18 cellular contexts compared by ENCODE assay signal in the genomic region with DNA sequence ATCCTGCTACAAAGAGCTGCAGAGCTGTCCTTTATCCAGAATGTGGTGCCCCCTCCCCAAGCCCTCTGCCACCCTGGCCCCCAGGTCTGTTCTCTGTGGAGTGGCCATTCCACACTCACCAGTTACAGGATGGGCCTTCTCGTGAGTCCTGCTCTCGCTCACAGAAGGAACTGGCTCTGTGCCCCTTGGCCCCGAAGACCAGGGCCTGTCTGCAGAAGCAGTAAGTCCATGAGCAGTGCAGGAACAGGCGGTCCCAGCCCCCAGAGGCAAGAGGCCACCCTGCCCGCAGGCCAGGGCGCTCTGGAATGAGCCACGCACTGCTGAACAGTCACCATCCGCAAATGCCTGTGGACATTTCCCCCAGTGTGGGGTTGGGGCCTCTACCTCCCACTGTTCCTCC.
"Had no signal": no experiment of that assay in that cellular context is flagged by ENCODE, and none has a peak within 500 bp of the region (broad histone marks: within the 10 kb centered on the region; RNA-seq: fewer than 3 reads in every experiment).

No MANE protein-coding gene starts in this region.

- H3K36me3 ChIP-seq: esophagus muscularis mucosa, gastrocnemius medialis, heart right ventricle, left ventricle myocardium inferior, neutrophil had no signal

- H3K4me3 ChIP-seq: esophagus muscularis mucosa, gastrocnemius medialis, heart right ventricle, left ventricle myocardium inferior, lung had no signal

- DNase-seq: cerebellar nuclear complex; effector memory CD8-positive, alpha-beta T cell; gastrocnemius medialis; heart right ventricle; immature natural killer cell; left cardiac atrium; left ventricle myocardium inferior; mesenchymal stem cell; naive thymus-derived CD4-positive, alpha-beta T cell; nephron progenitor cell; right cardiac atrium; small intestine; stimulated activated CD4-positive, alpha-beta T cell treated with anti-CD3 and anti-CD28 coated beads, Interleukin-12 subunit alpha, Interleukin-12 subunit beta, amount 100 ng/mL, for 4 hours; stimulated activated naive CD4-positive, alpha-beta T cell treated with Interleukin-2 at 50 U/mL for 16 hours had no signal

- ATAC-seq: effector memory CD8-positive, alpha-beta T cell; gastrocnemius medialis; heart right ventricle; left cardiac atrium had no signal

- H3K4me1 ChIP-seq: esophagus muscularis mucosa, gastrocnemius medialis, heart right ventricle, left ventricle myocardium inferior had no signal

- H3K27ac ChIP-seq: epithelial cell of prostate, esophagus muscularis mucosa, gastrocnemius medialis, heart right ventricle, left ventricle myocardium inferior, neutrophil had no signal

- H3K9me3 ChIP-seq: esophagus muscularis mucosa, gastrocnemius medialis, heart right ventricle, left ventricle myocardium inferior, neutrophil had no signal

- H3K27me3 ChIP-seq: esophagus muscularis mucosa, gastrocnemius medialis had no signal
